Comparison of ENCODE assay signal across 23 cellular contexts in genomic region chr1:38129473-38129872, GRCh38.
DNase-seq lines count a peak whose midpoint lies in the region; ATAC-seq, FAIRE-seq and TF ChIP-seq lines count a peak whose summit lies in the region.
"Had no signal": no experiment of that assay in that cellular context is flagged by ENCODE, and none has a peak within 500 bp of the region (broad histone marks: within the 10 kb centered on the region; RNA-seq: fewer than 3 reads in every experiment).

No MANE protein-coding gene starts in this region.

- no peaks in the 10 kb centered on the region for H3K4me1 Mint-ChIP-seq in activated CD4-positive, alpha-beta T cell treated with anti-CD3 and anti-CD28 coated beads, Interleukin-2, amount 10 ng/mL, durations not matched to agents 24 days and 14 days
- H3K4me1 Mint-ChIP-seq: stimulated activated naive CD8-positive, alpha-beta T cell treated with anti-CD3 and anti-CD28 coated beads, Interleukin-15, amount 100 ng/mL, for 72 hours had no signal

- no peak for FAIRE-seq in bronchial epithelial cell (lab: Jason Lieb, UNC)

- no peak overlapping the region for H3K4me3 ChIP-seq in NB4 (ENCODE audit: low read depth, low read length)
- H3K4me3 ChIP-seq in bronchial epithelial cell (ENCODE audit: low read depth, low read length), result no peak overlapping the region
- H3K4me3 ChIP-seq in retinal pigment epithelial cell (ENCODE audit: low read length), result no peak overlapping the region
- H3K4me3 ChIP-seq: heart left ventricle, SJCRH30, skin epidermis had no signal

- no peak overlapping the region for H3K4me3 Mint-ChIP-seq in activated CD4-positive, alpha-beta T cell treated with anti-CD3 and anti-CD28 coated beads, Interleukin-2, amount 10 ng/mL, durations not matched to agents 24 days and 14 days
- H3K4me3 Mint-ChIP-seq: nephron progenitor cell; stimulated activated naive CD8-positive, alpha-beta T cell treated with anti-CD3 and anti-CD28 coated beads, Interleukin-15, amount 100 ng/mL, for 72 hours; type B pancreatic cell had no signal

- H3K36me3 Mint-ChIP-seq in activated CD4-positive, alpha-beta T cell treated with anti-CD3 and anti-CD28 coated beads, Interleukin-2, amount 10 ng/mL, durations not matched to agents 24 days and 14 days (ENCODE audit: low read depth), result no peaks in the 10 kb centered on the region
- H3K36me3 Mint-ChIP-seq: type B pancreatic cell had no signal

- peaks cover 28% of the 10 kb centered on the region for H3K27me3 Mint-ChIP-seq in activated CD4-positive, alpha-beta T cell treated with anti-CD3 and anti-CD28 coated beads, Interleukin-2, amount 10 ng/mL, durations not matched to agents 24 days and 14 days

- no peaks in the 10 kb centered on the region for H3K36me3 ChIP-seq in bronchial epithelial cell (ENCODE audit: control insufficient read depth, insufficient read depth, low read length)
- H3K36me3 ChIP-seq: heart left ventricle, SJCRH30 had no signal

- no peak for TF ChIP-seq POLR2A in NB4 (IDR thresholded peaks at IDR 0.05; ENCODE audit: extremely low read depth, insufficient read length)

- peaks cover 1% of the 10 kb centered on the region for H3K27me3 ChIP-seq in bronchial epithelial cell (ENCODE audit: control insufficient read depth, insufficient read depth, low read length)
- H3K27me3 ChIP-seq: SJCRH30 had no signal

- intact Hi-C loops in activated CD4-positive, alpha-beta T cell treated with anti-CD3 and anti-CD28 coated beads, Interleukin-2, amount 10 ng/mL, durations not matched to agents 24 days and 14 days (cut with micrococcal nuclease), result no loop called here

- H3K9me3 Mint-ChIP-seq in activated CD4-positive, alpha-beta T cell treated with anti-CD3 and anti-CD28 coated beads, Interleukin-2, amount 10 ng/mL, durations not matched to agents 24 days and 14 days, result no peaks in the 10 kb centered on the region
- H3K9me3 Mint-ChIP-seq: nephron progenitor cell; stimulated activated naive CD8-positive, alpha-beta T cell treated with anti-CD3 and anti-CD28 coated beads, Interleukin-15, amount 100 ng/mL, for 72 hours; type B pancreatic cell had no signal

- no peak overlapping the region for H3K27ac Mint-ChIP-seq in activated CD4-positive, alpha-beta T cell treated with anti-CD3 and anti-CD28 coated beads, Interleukin-2, amount 10 ng/mL, durations not matched to agents 24 days and 14 days
- H3K27ac Mint-ChIP-seq: nephron progenitor cell; stimulated activated naive CD8-positive, alpha-beta T cell treated with anti-CD3 and anti-CD28 coated beads, Interleukin-15, amount 100 ng/mL, for 72 hours; type B pancreatic cell had no signal

- TF ChIP-seq CTCF in GM12873 (IDR thresholded peaks at IDR 0.05; ENCODE audit: insufficient read depth, low read depth, low read length, missing control alignments), result peak; percentile 42
- TF ChIP-seq CTCF in NB4 (IDR thresholded peaks at IDR 0.05; ENCODE audit: low read depth, low read length), result peak; percentile 35
- TF ChIP-seq CTCF in bronchial epithelial cell (IDR thresholded peaks at IDR 0.05; ENCODE audit: insufficient read depth, low read length, severe bottlenecking), result peak; percentile 17
- peak; percentile 33 for TF ChIP-seq CTCF in retinal pigment epithelial cell (conservative IDR thresholded peaks at IDR 0.05; ENCODE audit: low read depth, low read length)

- no peak for ATAC-seq in HG03442 (IDR thresholded peaks at IDR 0.05; ENCODE audit: unreplicated experiment)
- ATAC-seq: heart left ventricle; left lobe of liver; stimulated activated naive CD8-positive, alpha-beta T cell treated with anti-CD3 and anti-CD28 coated beads, Interleukin-15, amount 100 ng/mL, for 72 hours had no signal

- no peak for DNase-seq in NB4 (ENCODE audit: low read depth)
- DNase-seq in bronchial epithelial cell (ENCODE audit: low read depth), result no peak
- DNase-seq in retinal pigment epithelial cell (ENCODE audit: low read depth), result no peak
- DNase-seq in HuH-7.5 (ENCODE audit: low spot score), result no peak
- no peak for DNase-seq in activated CD4-positive, alpha-beta T cell treated with anti-CD3 and anti-CD28 coated beads, Interleukin-2, amount 10 ng/mL, durations not matched to agents 24 days and 14 days
- DNase-seq: activated CD4-positive, alpha-beta T cell treated with anti-CD3 and anti-CD28 coated beads, Interleukin-2, amount 50 U/mL, for 48 hours; activated gamma-delta T cell; activated T-cell treated with anti-CD3 and anti-CD28 coated beads for 4 hours; AML-193; COR-L47; heart left ventricle; NCI-H1417; NCI-H526; nephron progenitor cell; SJCRH30; stimulated activated CD4-positive, alpha-beta T cell treated with anti-CD3 and anti-CD28 coated beads, Interleukin-4, amount 100 ng/mL, for 1 hour; stimulated activated naive CD8-positive, alpha-beta T cell treated with anti-CD3 and anti-CD28 coated beads, Interleukin-15, amount 100 ng/mL, for 72 hours; T-helper 2 cell had no signal
